Comparison of ENCODE assay signal across 7 cellular contexts in the genomic region with DNA sequence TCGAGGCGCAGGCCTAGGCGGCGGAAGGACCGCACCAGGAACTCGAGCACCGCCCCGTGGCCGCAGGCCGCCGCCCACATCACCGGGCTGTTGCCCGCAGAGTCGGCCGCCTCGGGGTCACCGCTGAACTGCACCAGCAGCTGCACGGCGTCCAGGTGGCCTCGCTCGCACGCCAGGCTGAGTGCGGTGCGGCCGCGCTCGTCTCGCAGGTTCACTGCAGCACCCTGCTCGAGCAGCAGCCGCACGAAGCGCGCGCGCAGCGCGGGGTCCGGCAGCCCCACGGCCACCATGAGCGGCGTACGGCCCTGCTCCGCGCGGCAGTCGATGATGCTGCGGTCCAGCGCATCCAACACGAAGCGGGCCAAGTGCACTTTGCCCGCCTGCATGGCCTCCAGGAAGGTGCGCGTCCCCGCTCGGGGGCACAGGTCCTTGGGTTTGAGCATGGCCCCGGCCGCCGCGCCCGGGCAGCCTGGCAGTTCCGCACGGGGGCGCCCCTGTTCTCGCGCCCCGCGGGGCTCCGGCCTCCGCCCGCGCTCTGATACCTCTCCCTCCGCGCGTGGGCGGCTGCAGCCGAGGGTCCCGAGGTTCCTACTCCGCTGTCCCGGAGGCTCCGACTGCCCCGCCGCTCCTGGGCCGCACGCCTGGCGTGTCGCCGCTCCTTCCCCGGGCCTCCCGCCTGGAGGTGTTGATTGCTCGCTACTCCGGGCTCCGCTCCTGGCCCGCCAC. TPM values are rescaled to one million over a fixed set of nuclear protein-coding genes. Genes with fewer than 3 reads are reported as not detected.
DNase-seq lines count a peak whose midpoint lies in the region; ATAC-seq and TF ChIP-seq lines count a peak whose summit lies in the region.

No MANE protein-coding gene starts in this region.

- DNase-seq in NCI-H1105 (lab: John Stamatoyannopoulos, UW) (peak; percentile 19), tibial nerve (ENCODE audit: low spot score in 2 of 2) (no peak)
- peak; percentile 69 for DNase-seq in activated CD4-positive, alpha-beta T cell treated with anti-CD3 and anti-CD28 coated beads for 36 hours
- peak; percentile 39 to 59 (median 42) for DNase-seq in effector memory CD8-positive, alpha-beta T cell

- no peak overlapping the region for H3K27ac Mint-ChIP-seq in activated CD4-positive, alpha-beta T cell treated with anti-CD3 and anti-CD28 coated beads for 36 hours
- H3K27ac Mint-ChIP-seq in effector memory CD8-positive, alpha-beta T cell, result no peak overlapping the region

- POLR2A ChIA-PET in activated CD4-positive, alpha-beta T cell treated with anti-CD3 and anti-CD28 coated beads for 36 hours (lab: Charles Lee), result no interaction called here

- peak overlapping the region; percentile 35 to 53 for H3K4me3 ChIP-seq in muscle layer of colon (ENCODE audit: low read depth in 1 of 2, low read length in 2 of 2)
- peak overlapping the region; percentile 20 to 50 (median 40) for H3K4me3 ChIP-seq in tibial nerve

- whole genome bisulfite sequencing in tibial nerve, 2 donors, result 2% methylated on average over 35 to 70 of the region's 93 CpGs

- no peaks in the 10 kb centered on the region for H3K9me3 Mint-ChIP-seq in activated CD4-positive, alpha-beta T cell treated with anti-CD3 and anti-CD28 coated beads for 36 hours (ENCODE audit: low read depth)
- H3K9me3 Mint-ChIP-seq in effector memory CD8-positive, alpha-beta T cell, result no peaks in the 10 kb centered on the region

- TF ChIP-seq CTCF in tibial nerve (IDR thresholded peaks at IDR 0.05), result peak in 2 of 5 experiments; percentile 33 to 37

- H3K27me3 ChIP-seq in muscle layer of colon (ENCODE audit: control insufficient read depth in 1 of 2, insufficient read depth in 2 of 2, low read length in 2 of 2) (peaks cover 25 to 44% of the 10 kb centered on the region in 2 donors), tibial nerve (peaks cover 0 to 76% of the 10 kb centered on the region in 2 donors)

- peaks cover 11% of the 10 kb centered on the region for H3K4me1 ChIP-seq in muscle layer of colon (ENCODE audit: insufficient read depth, low read length)
- peaks cover 0 to 46% (median 20%) of the 10 kb centered on the region in 4 donors for H3K4me1 ChIP-seq in tibial nerve

- ATAC-seq in GM18498 (IDR thresholded peaks at IDR 0.05; ENCODE audit: unreplicated experiment), result peak; percentile 44
- ATAC-seq in activated CD4-positive, alpha-beta T cell treated with anti-CD3 and anti-CD28 coated beads for 36 hours, result peak; percentile 64
- ATAC-seq in effector memory CD8-positive, alpha-beta T cell (replicated peaks), result peak; percentile 81
- no peak for ATAC-seq in HG03457 (IDR thresholded peaks at IDR 0.05; ENCODE audit: unreplicated experiment)

- CTCF ChIA-PET in activated CD4-positive, alpha-beta T cell treated with anti-CD3 and anti-CD28 coated beads for 36 hours (lab: Charles Lee), result interaction anchor here (0.6 to 5.7 kb wide), 5 partner anchors 7 to 238 kb away, joined by 3 to 30 read pairs (median 4); partner anchors contain the start of gene PLCB2

- no peak for TF ChIP-seq EP300 in tibial nerve (IDR thresholded peaks at IDR 0.05)

- H3K9me3 ChIP-seq in muscle layer of colon (ENCODE audit: low read length) (no peaks in the 10 kb centered on the region), tibial nerve (no peaks in the 10 kb centered on the region)

- peak overlapping the region; percentile 53 for H3K4me3 Mint-ChIP-seq in activated CD4-positive, alpha-beta T cell treated with anti-CD3 and anti-CD28 coated beads for 36 hours
- H3K4me3 Mint-ChIP-seq in effector memory CD8-positive, alpha-beta T cell, result peak overlapping the region; percentile 75 to 79

- no peaks in the 10 kb centered on the region for H3K36me3 Mint-ChIP-seq in activated CD4-positive, alpha-beta T cell treated with anti-CD3 and anti-CD28 coated beads for 36 hours (ENCODE audit: low read depth)
- H3K36me3 Mint-ChIP-seq in effector memory CD8-positive, alpha-beta T cell (ENCODE audit: insufficient read depth), result no peaks in the 10 kb centered on the region

- no peak for TF ChIP-seq POLR2A in tibial nerve (IDR thresholded peaks at IDR 0.05)

- no peak overlapping the region for H3K9ac ChIP-seq in muscle layer of colon (ENCODE audit: low read length)

- H3K4me1 Mint-ChIP-seq in activated CD4-positive, alpha-beta T cell treated with anti-CD3 and anti-CD28 coated beads for 36 hours, result peaks cover 4% of the 10 kb centered on the region
- peaks cover 3% of the 10 kb centered on the region in 2 donors for H3K4me1 Mint-ChIP-seq in effector memory CD8-positive, alpha-beta T cell (ENCODE audit: low read depth in 2 of 2)

- no peaks in the 10 kb centered on the region for H3K36me3 ChIP-seq in muscle layer of colon (ENCODE audit: insufficient read depth, low read length)
- no peaks in the 10 kb centered on the region for H3K36me3 ChIP-seq in tibial nerve

- H3K27ac ChIP-seq in muscle layer of colon (ENCODE audit: low read depth, low read length), result no peak overlapping the region
- no peak overlapping the region for H3K27ac ChIP-seq in tibial nerve

- H3K27me3 Mint-ChIP-seq in activated CD4-positive, alpha-beta T cell treated with anti-CD3 and anti-CD28 coated beads for 36 hours, result peaks cover 31% of the 10 kb centered on the region
- peaks cover 6 to 36% of the 10 kb centered on the region in 2 donors for H3K27me3 Mint-ChIP-seq in effector memory CD8-positive, alpha-beta T cell

- intact Hi-C loops in activated CD4-positive, alpha-beta T cell treated with anti-CD3 and anti-CD28 coated beads for 36 hours (cut with DNase I, micrococcal nuclease), result loop anchor here in 1 of 2 experiments (1.0 to 5.0 kb wide), 2 partner anchors 26 to 40 kb away; partner anchors contain the start of gene INAFM2

RNA-seq across cellular contexts. Expression of gene ANKRD63, which starts 0.6 kb away (rescaled TPM):
- not detected for total RNA-seq in activated CD4-positive, alpha-beta T cell treated with anti-CD3 and anti-CD28 coated beads for 36 hours
- not detected for total RNA-seq in tibial nerve

RNA-seq across cellular contexts. Expression of gene PLCB2, which starts 25.4 kb away (rescaled TPM):
- total RNA-seq in activated CD4-positive, alpha-beta T cell treated with anti-CD3 and anti-CD28 coated beads for 36 hours, result 10 to 100 TPM; 67.9 to 86.8 TPM
- total RNA-seq in tibial nerve, result 10 to 100 TPM; 14.9 to 42.3 (median 17.0) TPM

RNA-seq across cellular contexts. Expression of gene INAFM2, which starts 41.2 kb away (rescaled TPM):
- 10 to 100 TPM in 1 of 2 experiments, 1 to 10 TPM in 1; 9.9 to 11.2 TPM for total RNA-seq in activated CD4-positive, alpha-beta T cell treated with anti-CD3 and anti-CD28 coated beads for 36 hours
- 10 to 100 TPM; 13.8 to 25.9 (median 20.5) TPM for total RNA-seq in tibial nerve

RNA-seq across cellular contexts. Expression of gene PAK6, which starts 43.4 kb away (rescaled TPM):
- total RNA-seq in activated CD4-positive, alpha-beta T cell treated with anti-CD3 and anti-CD28 coated beads for 36 hours, result under 1 TPM; 0.30 to 0.53 TPM
- total RNA-seq in tibial nerve, result 1 to 10 TPM in 1 of 4 donors, under 1 TPM in 1, not detected in 2; 0.84 to 2.0 TPM

RNA-seq across cellular contexts. Expression of gene CCDC9B, which starts 58.4 kb away (rescaled TPM):
- total RNA-seq in activated CD4-positive, alpha-beta T cell treated with anti-CD3 and anti-CD28 coated beads for 36 hours, result under 1 TPM; 0.65 to 0.98 TPM
- total RNA-seq in tibial nerve, result 10 to 100 TPM; 19.3 to 22.8 (median 21.2) TPM

Comparison
In these comparisons a context has a peak if more than half of its experiments do, and no peak if none do; other contexts are left out.
1. DNase-seq: peak in NCI-H1105 (single experiment), activated CD4-positive, alpha-beta T cell treated with anti-CD3 and anti-CD28 coated beads for 36 hours (single experiment) and effector memory CD8-positive, alpha-beta T cell (3 of 3); none in tibial nerve (0 of 2).